36 cellular contexts compared by ENCODE assay signal in genomic region chr15:75989045-75989444, GRCh38. TPM values are rescaled to one million over a fixed set of nuclear protein-coding genes. Genes with fewer than 3 reads are reported as not detected.
DNase-seq lines count a peak whose midpoint lies in the region; ATAC-seq, FAIRE-seq and TF ChIP-seq lines count a peak whose summit lies in the region.
"Had no signal": no experiment of that assay in that cellular context is flagged by ENCODE, and none has a peak within 500 bp of the region (broad histone marks: within the 10 kb centered on the region; RNA-seq: fewer than 3 reads in every experiment).

No MANE protein-coding gene starts in this region.

- no peak overlapping the region for H3K27ac ChIP-seq in GM23248
- H3K27ac ChIP-seq in CD4-positive, alpha-beta T cell (ENCODE audit: low read depth, low read length): no peak overlapping the region
- no peak overlapping the region for H3K27ac ChIP-seq in prostate gland
- H3K27ac ChIP-seq: ascending aorta, cardiac muscle cell, colonic mucosa, SJSA1, upper lobe of left lung had no signal

- H3K4me1 Mint-ChIP-seq in mesothelial cell of epicardium: peaks cover 15% of the 10 kb centered on the region
- no peaks in the 10 kb centered on the region for H3K4me1 Mint-ChIP-seq in CD4-positive, alpha-beta T cell (ENCODE audit: low read depth)
- H3K4me1 Mint-ChIP-seq: activated B cell treated with CpG ODN at 0.5 μM for 24 hours; stimulated activated effector memory CD8-positive, alpha-beta T cell treated with anti-CD3 and anti-CD28 coated beads, Interleukin-12 subunit alpha, Interleukin-12 subunit beta, amount 100 ng/mL, for 72 hours had no signal

- no peaks in the 10 kb centered on the region for H3K36me3 ChIP-seq in GM23248 (ENCODE audit: low read depth)
- no peaks in the 10 kb centered on the region for H3K36me3 ChIP-seq in prostate gland
- H3K36me3 ChIP-seq: ascending aorta, cardiac muscle cell, colonic mucosa, SJSA1, upper lobe of left lung had no signal

- H3K4me2 ChIP-seq in GM23248 (ENCODE audit: unreplicated experiment): peak overlapping the region; percentile 0

- POLR2A ChIA-PET in CD4-positive, alpha-beta T cell (lab: Charles Lee): no interaction called here

- H3K4me3 ChIP-seq in AG09309 (ENCODE audit: control insufficient read depth, low read depth, low read length) (no peak overlapping the region), GM23248 (no peak overlapping the region), prostate gland (no peak overlapping the region)
- H3K4me3 ChIP-seq: ascending aorta, cardiac muscle cell, colonic mucosa, SJSA1, upper lobe of left lung had no signal

- peaks cover 17% of the 10 kb centered on the region for H3K9me3 Mint-ChIP-seq in mesothelial cell of epicardium
- H3K9me3 Mint-ChIP-seq in CD4-positive, alpha-beta T cell: peaks cover 5% of the 10 kb centered on the region
- H3K9me3 Mint-ChIP-seq: natural killer cell treated with Interleukin-12 subunit alpha and Interleukin-12 subunit beta and Interleukin-15 and Interleukin-18, amount 100 ng/mL, for 72 hours; stimulated activated effector memory CD8-positive, alpha-beta T cell treated with anti-CD3 and anti-CD28 coated beads, Interleukin-12 subunit alpha, Interleukin-12 subunit beta, amount 100 ng/mL, for 72 hours had no signal

- H3F3A ChIP-seq in GM23248 (ENCODE audit: insufficient read depth): no peaks in the 10 kb centered on the region

- in situ Hi-C loops in GM23248 (cut with MboI): no loop called here

- intact Hi-C loops in CD4-positive, alpha-beta T cell (cut with DNase I, micrococcal nuclease): no loop called here
- intact Hi-C loops in prostate gland (cut with DNase I): no loop called here

- H3K9ac ChIP-seq in GM23248: no peak overlapping the region

- FAIRE-seq in endometrium (lab: Jason Lieb, UNC): peak; percentile 64
- FAIRE-seq: A204.1 had no signal

- no peaks in the 10 kb centered on the region for H4K20me1 ChIP-seq in GM23248 (ENCODE audit: insufficient read depth)

- H3K9me2 ChIP-seq in GM23248 (ENCODE audit: insufficient read depth): no peaks in the 10 kb centered on the region

- no peaks in the 10 kb centered on the region for H3K4me1 ChIP-seq in GM23248 (ENCODE audit: insufficient read depth)
- no peaks in the 10 kb centered on the region for H3K4me1 ChIP-seq in prostate gland (replicated peaks)
- H3K4me1 ChIP-seq: ascending aorta, colonic mucosa, SJSA1, upper lobe of left lung had no signal

- H3K9me3 ChIP-seq in GM23248 (ENCODE audit: low read depth) (no peaks in the 10 kb centered on the region), prostate gland (no peaks in the 10 kb centered on the region)
- peaks cover 3% of the 10 kb centered on the region for H3K9me3 ChIP-seq in CD4-positive, alpha-beta T cell (ENCODE audit: control insufficient read depth, low read length)
- H3K9me3 ChIP-seq: colonic mucosa, SJSA1, upper lobe of left lung had no signal

- TF ChIP-seq CTCF in AG09309 (IDR thresholded peaks at IDR 0.05; ENCODE audit: control insufficient read depth, insufficient read depth, low read depth, low read length, missing control alignments) (no peak), mesothelial cell of epicardium (IDR thresholded peaks at IDR 0.05; ENCODE audit: unreplicated experiment) (no peak), prostate gland (IDR thresholded peaks at IDR 0.05) (no peak)
- no peak for TF ChIP-seq CTCF in CD4-positive, alpha-beta T cell (IDR thresholded peaks at IDR 0.05)

- TF ChIP-seq POLR2A in prostate gland (IDR thresholded peaks at IDR 0.05): no peak

- no peak overlapping the region for H3K4me3 Mint-ChIP-seq in mesothelial cell of epicardium
- no peak overlapping the region for H3K4me3 Mint-ChIP-seq in CD4-positive, alpha-beta T cell
- H3K4me3 Mint-ChIP-seq: activated B cell treated with CpG ODN at 0.5 μM for 24 hours; activated naive CD8-positive, alpha-beta T cell treated with anti-CD3 and anti-CD28 coated beads for 36 hours; activated T-cell treated with anti-CD3 and anti-CD28 coated beads, Interleukin-2, amount 50 U/mL, for 24 hours; natural killer cell treated with Interleukin-12 subunit alpha and Interleukin-12 subunit beta and Interleukin-15 and Interleukin-18, amount 100 ng/mL, for 72 hours; stimulated activated effector memory CD8-positive, alpha-beta T cell treated with anti-CD3 and anti-CD28 coated beads, Interleukin-12 subunit alpha, Interleukin-12 subunit beta, amount 100 ng/mL, for 72 hours had no signal

- peak overlapping the region; percentile 84 for H3K27ac Mint-ChIP-seq in mesothelial cell of epicardium
- H3K27ac Mint-ChIP-seq in CD4-positive, alpha-beta T cell: no peak overlapping the region
- H3K27ac Mint-ChIP-seq: activated B cell treated with CpG ODN at 0.5 μM for 24 hours; activated naive CD8-positive, alpha-beta T cell treated with anti-CD3 and anti-CD28 coated beads for 36 hours; activated T-cell treated with anti-CD3 and anti-CD28 coated beads, Interleukin-2, amount 50 U/mL, for 24 hours; natural killer cell treated with Interleukin-12 subunit alpha and Interleukin-12 subunit beta and Interleukin-15 and Interleukin-18, amount 100 ng/mL, for 72 hours; stimulated activated effector memory CD8-positive, alpha-beta T cell treated with anti-CD3 and anti-CD28 coated beads, Interleukin-12 subunit alpha, Interleukin-12 subunit beta, amount 100 ng/mL, for 72 hours had no signal

- WGBS in GM23248 (ENCODE audit: low coverage in 1 of 2, low lambda C conversion rate in 2 of 2, missing lambda C conversion rate in 2 of 2), 2 experiments: 48 to 61% methylated on average over 2 of the region's 2 CpGs
- WGBS in prostate gland: 79% methylated on average over 2 of the region's 2 CpGs

- peaks cover 12% of the 10 kb centered on the region for H3K36me3 Mint-ChIP-seq in mesothelial cell of epicardium
- H3K36me3 Mint-ChIP-seq in CD4-positive, alpha-beta T cell (ENCODE audit: low read depth): peaks cover 4% of the 10 kb centered on the region
- H3K36me3 Mint-ChIP-seq: stimulated activated effector memory CD8-positive, alpha-beta T cell treated with anti-CD3 and anti-CD28 coated beads, Interleukin-12 subunit alpha, Interleukin-12 subunit beta, amount 100 ng/mL, for 72 hours had no signal

- no peak overlapping the region for H2AFZ ChIP-seq in GM23248

- H3K27me3 Mint-ChIP-seq in mesothelial cell of epicardium (ENCODE audit: low read depth): no peaks in the 10 kb centered on the region
- H3K27me3 Mint-ChIP-seq in CD4-positive, alpha-beta T cell: peaks cover 7% of the 10 kb centered on the region
- H3K27me3 Mint-ChIP-seq: activated B cell treated with CpG ODN at 0.5 μM for 24 hours; activated naive CD8-positive, alpha-beta T cell treated with anti-CD3 and anti-CD28 coated beads for 36 hours had no signal

- H3K79me2 ChIP-seq in GM23248 (ENCODE audit: insufficient read depth): no peaks in the 10 kb centered on the region

- no peak for ATAC-seq in HG02852 (IDR thresholded peaks at IDR 0.05; ENCODE audit: unreplicated experiment)
- ATAC-seq in CD4-positive, alpha-beta T cell (ENCODE audit: poor library complexity): no peak
- ATAC-seq: left colon; natural killer cell treated with Interleukin-12 subunit alpha and Interleukin-12 subunit beta and Interleukin-15 and Interleukin-18, amount 100 ng/mL, for 72 hours; stimulated activated effector memory CD8-positive, alpha-beta T cell treated with anti-CD3 and anti-CD28 coated beads, Interleukin-12 subunit alpha, Interleukin-12 subunit beta, amount 100 ng/mL, for 72 hours had no signal

- DNase-seq in AG09309 (ENCODE audit: low read depth) (peak; percentile 10), GM23248 (peak; percentile 36), mesothelial cell of epicardium (ENCODE audit: low spot score in 2 of 2, unreplicated experiment in 2 of 2) (no peak), islet precursor cell (no peak), prostate gland (ENCODE audit: low spot score) (no peak)
- no peak for DNase-seq in CD4-positive, alpha-beta T cell
- DNase-seq: activated B cell treated with CpG ODN at 0.5 μM for 24 hours; activated CD4-positive, alpha-beta T cell treated with anti-CD3 and anti-CD28 coated beads, Interleukin-2, amount 50 U/mL, for 1 hour; activated effector memory CD4-positive, alpha-beta T cell treated with anti-CD3 and anti-CD28 coated beads, Interleukin-2, amount 50 U/mL, for 16 hours; activated naive CD8-positive, alpha-beta T cell treated with anti-CD3 and anti-CD28 coated beads for 36 hours; activated T-cell treated with anti-CD3 and anti-CD28 coated beads, Interleukin-2, amount 50 U/mL, for 24 hours; C1 segment of cervical spinal cord; colonic mucosa; COR-L47; effector CD8-positive, alpha-beta T cell; GDM1; HCEC 1CT; hypothalamus; left colon; upper lobe of left lung had no signal

- CTCF ChIA-PET in CD4-positive, alpha-beta T cell (lab: Charles Lee): no interaction called here

- no peaks in the 10 kb centered on the region for H3K27me3 ChIP-seq in GM23248 (replicated peaks; ENCODE audit: insufficient read depth)
- no peaks in the 10 kb centered on the region for H3K27me3 ChIP-seq in CD4-positive, alpha-beta T cell (ENCODE audit: control insufficient read depth, insufficient read depth, low read length)
- H3K27me3 ChIP-seq in prostate gland (replicated peaks; ENCODE audit: insufficient read depth): no peaks in the 10 kb centered on the region
- H3K27me3 ChIP-seq: ascending aorta, cardiac muscle cell, colonic mucosa, SJSA1, upper lobe of left lung had no signal

RNA-seq across cellular contexts. Expression of gene NRG4, which starts 23.2 kb away (rescaled TPM):
- total RNA-seq in GM23248 (2014; rRNA removed; shearing (Covaris generic)): not detected in 2 replicates
- polyA plus RNA-seq in GM23248 (2016; fragmentation: Nextera tagmentation; extraction: Ambion mirVana): 0.11 TPM in 1 of 2 replicates, not detected in the other
- total RNA-seq in mesothelial cell of epicardium: 7.6 to 8.7 TPM (median 7.6 TPM) in 3 replicates
- not detected for total RNA-seq in CD4-positive, alpha-beta T cell
- total RNA-seq in prostate gland: 10 to 100 TPM in 1 of 2 donors, 1 to 10 TPM in 1; 3.5 to 94.6 TPM
- total RNA-seq: activated naive CD8-positive, alpha-beta T cell treated with anti-CD3 and anti-CD28 coated beads for 36 hours; ascending aorta; epithelial cell of proximal tubule; LHCN-M2; lung microvascular endothelial cell; mucosa of gallbladder; pulmonary artery endothelial cell; RPMI7951; SJSA1; subcutaneous adipose tissue; T-helper 1 cell treated with Interleukin-12 subunit alpha and Interleukin-12 subunit beta and Interleukin-4 antibody, amounts not matched to agents 30 ng/mL and 1 ng/mL, for 36 hours had no signal

Comparison
In these comparisons a context has a peak if more than half of its experiments do, and no peak if none do; other contexts are left out.
1. DNase-seq: peak in AG09309 (single experiment) and GM23248 (single experiment); none in mesothelial cell of epicardium (0 of 2), islet precursor cell (single experiment), CD4-positive, alpha-beta T cell (0 of 10) and prostate gland (single experiment).